8 cellular contexts compared by ENCODE assay signal in the genomic region with DNA sequence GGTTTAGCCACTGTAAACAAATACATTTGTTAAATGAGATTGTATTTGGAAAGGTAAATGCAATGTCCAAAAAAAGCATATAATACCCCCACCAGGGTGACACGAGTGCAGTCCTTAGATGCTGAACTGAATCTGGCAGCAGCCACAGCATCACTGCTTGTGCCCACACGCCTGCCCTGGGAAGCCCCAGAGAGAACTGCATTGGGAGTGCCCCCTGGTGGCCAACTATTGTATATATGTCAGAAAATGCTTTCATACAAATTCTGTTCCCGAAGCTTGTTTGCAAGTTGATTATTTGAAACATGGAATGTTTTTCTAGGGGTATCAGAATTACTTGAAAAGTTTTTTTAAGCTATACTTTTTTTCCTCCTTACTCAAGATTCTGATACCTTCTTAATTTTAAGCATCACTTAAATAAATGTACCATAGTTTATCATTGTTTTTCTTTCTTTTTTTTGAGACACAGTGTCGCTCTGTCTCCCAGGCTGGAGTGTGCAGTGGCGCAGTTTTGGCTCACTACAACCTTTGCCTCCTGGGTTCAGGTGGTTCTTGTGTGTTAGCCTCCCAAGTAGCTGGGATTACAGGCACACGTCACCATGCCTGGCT. TPM values are rescaled to one million over a fixed set of nuclear protein-coding genes. Genes with fewer than 3 reads are reported as not detected.
DNase-seq lines count a peak whose midpoint lies in the region; ATAC-seq lines count a peak whose summit lies in the region.

No MANE protein-coding gene starts in this region.

- in situ Hi-C loops in Caki2 (cut with HindIII; ENCODE audit: low pct_unique_long_range_greater_than_20kb, low sequenced_read_pairs), result no loop called here

- no peak overlapping the region for H3K4me3 Mint-ChIP-seq in memory B cell

- H3K4me1 Mint-ChIP-seq in memory B cell, result no peaks in the 10 kb centered on the region

- no peak overlapping the region for H3K27ac Mint-ChIP-seq in memory B cell

- peak; percentile 92 for ATAC-seq in GM19463 (IDR thresholded peaks at IDR 0.05; ENCODE audit: unreplicated experiment)
- peak; percentile 94 for ATAC-seq in HG03521 (IDR thresholded peaks at IDR 0.05; ENCODE audit: unreplicated experiment)
- ATAC-seq in memory B cell (ENCODE audit: low read depth), result peak; percentile 100

- H3K27me3 Mint-ChIP-seq in memory B cell, result no peaks in the 10 kb centered on the region

- peak; percentile 43 for DNase-seq in Caki2 (ENCODE audit: low read depth)
- DNase-seq in NCI-H82 treated with DMSO at 0.1 percent for 48 hours (lab: John Stamatoyannopoulos, UW; ENCODE audit: unreplicated experiment), result peak; percentile 16
- DNase-seq in activated CD4-positive, alpha-beta T cell treated with anti-CD3 and anti-CD28 coated beads, Interleukin-2, amount 50 U/mL, for 48 hours, result peak; percentile 86 to 87
- DNase-seq in ecto neural progenitor cell (ENCODE audit: low spot score), result peak; percentile 79
- peak; percentile 77 to 82 for DNase-seq in memory B cell (ENCODE audit: low spot score in 2 of 2)
- peak; percentile 67 to 69 for DNase-seq in stimulated activated CD8-positive, alpha-beta memory T cell treated with anti-CD3 and anti-CD28 coated beads, Interleukin-4, amount 100 ng/mL, for 1 hour (ENCODE audit: low read depth in 2 of 2, low spot score in 1 of 2)

- no peaks in the 10 kb centered on the region for H3K9me3 Mint-ChIP-seq in memory B cell

- H3K36me3 Mint-ChIP-seq in memory B cell, result peaks cover 3% of the 10 kb centered on the region

RNA-seq across cellular contexts. Expression of a gene that starts 50.1 kb away (rescaled TPM):
- 14.2 and 20.3 TPM in 2 replicates for total RNA-seq in Caki2 (2014; rRNA removed; shearing (Covaris generic); ENCODE audit: low replicate concordance)

Comparison
In these comparisons a context has a peak if more than half of its experiments do, and no peak if none do; other contexts are left out.
1. Peak in every context shown above with its lines: DNase-seq and ATAC-seq.
2. DNase-seq: peak in every context shown above with its lines; median percentile 86 in activated CD4-positive, alpha-beta T cell treated with anti-CD3 and anti-CD28 coated beads, Interleukin-2, amount 50 U/mL, for 48 hours; 80 in memory B cell; 79 in ecto neural progenitor cell; 68 in stimulated activated CD8-positive, alpha-beta memory T cell treated with anti-CD3 and anti-CD28 coated beads, Interleukin-4, amount 100 ng/mL, for 1 hour; 43 in Caki2; 16 in NCI-H82 treated with DMSO at 0.1 percent for 48 hours.